In genomic region chr9:101400120-101400519, GRCh38 we compare ENCODE assay signal across 9 cellular contexts. TPM values are rescaled to one million over a fixed set of nuclear protein-coding genes. Genes with fewer than 3 reads are reported as not detected.
DNase-seq lines count a peak whose midpoint lies in the region; ATAC-seq and TF ChIP-seq lines count a peak whose summit lies in the region.
"Had no signal": no experiment of that assay in that cellular context is flagged by ENCODE, and none has a peak within 500 bp of the region (broad histone marks: within the 10 kb centered on the region; RNA-seq: fewer than 3 reads in every experiment).

No MANE protein-coding gene starts in this region.

- H3K4me1 ChIP-seq in BLaER1 treated with 17β-estradiol and CSF1 and Interleukin-3, amounts not matched to agents 10 nM and 100 nM, result peaks cover 21 to 54% (median 29%) of the 10 kb centered on the region in 10 experiments
- H3K4me1 ChIP-seq in Karpas-422 (ENCODE audit: low read length) (peaks cover 19% of the 10 kb centered on the region), colonic mucosa (no peaks in the 10 kb centered on the region)

- no peak overlapping the region for H2AFZ ChIP-seq in Karpas-422 (ENCODE audit: low read length)

- peaks cover 58 to 74% (median 70%) of the 10 kb centered on the region in 11 experiments for H3K36me3 ChIP-seq in BLaER1 treated with 17β-estradiol and CSF1 and Interleukin-3, amounts not matched to agents 10 nM and 100 nM
- H3K36me3 ChIP-seq in Karpas-422 (ENCODE audit: insufficient read depth, low read length) (peaks cover 70% of the 10 kb centered on the region), colonic mucosa (peaks cover 32% of the 10 kb centered on the region)

- peak overlapping the region; percentile 71 for H3K4me3 Mint-ChIP-seq in natural killer cell

- no peaks in the 10 kb centered on the region for H3K9me2 ChIP-seq in Karpas-422 (replicated peaks; ENCODE audit: insufficient read depth, low read length)

- peaks cover 67% of the 10 kb centered on the region for H3K79me2 ChIP-seq in Karpas-422 (ENCODE audit: low read length)

- peaks cover 34 to 65% (median 59%) of the 10 kb centered on the region in 11 experiments for H3K9me3 ChIP-seq in BLaER1 treated with 17β-estradiol and CSF1 and Interleukin-3, amounts not matched to agents 10 nM and 100 nM (replicated peaks in 1 of 11)
- peaks cover 32% of the 10 kb centered on the region for H3K9me3 ChIP-seq in Karpas-422 (ENCODE audit: low read length)
- H3K9me3 ChIP-seq in colonic mucosa, result no peaks in the 10 kb centered on the region

- H3K4me3 ChIP-seq in BLaER1 treated with 17β-estradiol and CSF1 and Interleukin-3, amounts not matched to agents 10 nM and 100 nM, result peak overlapping the region; percentile 79 to 93 (median 90)
- H3K4me3 ChIP-seq in Karpas-422 (ENCODE audit: low read length) (peak overlapping the region; percentile 79), colonic mucosa (peak overlapping the region; percentile 66)

- intact Hi-C loops in colonic mucosa (cut with DNase I) (no loop called here), natural killer cell (cut with micrococcal nuclease) (no loop called here)

- H3K27me3 Mint-ChIP-seq in natural killer cell (ENCODE audit: low read depth in 2 of 2), result no peaks in the 10 kb centered on the region

- peak overlapping the region; percentile 87 to 98 (median 95) for H3K9ac ChIP-seq in BLaER1 treated with 17β-estradiol and CSF1 and Interleukin-3, amounts not matched to agents 10 nM and 100 nM
- H3K9ac ChIP-seq in Karpas-422 (ENCODE audit: low read length), result peak overlapping the region; percentile 75; the same call in 1 of the 2 replicates
- peak overlapping the region in 1 of 2 donors; percentile 12 for H3K9ac ChIP-seq in colonic mucosa (ENCODE audit: low read depth in 2 of 2, low read length in 2 of 2)

- peak overlapping the region; percentile 98 to 99 for H3K27ac Mint-ChIP-seq in natural killer cell

- H3K9me3 Mint-ChIP-seq in natural killer cell, result peaks cover 3 to 5% of the 10 kb centered on the region in 2 donors

- H3K27me3 ChIP-seq in BLaER1 treated with 17β-estradiol and CSF1 and Interleukin-3, amounts not matched to agents 10 nM and 100 nM, result no peaks in the 10 kb centered on the region
- H3K27me3 ChIP-seq in Karpas-422 (ENCODE audit: low read length) (no peaks in the 10 kb centered on the region), colonic mucosa (no peaks in the 10 kb centered on the region)

- DNase-seq in Karpas-422 (no peak), colonic mucosa (no peak), natural killer cell (no peak), D341Med (ENCODE audit: low spot score) (no peak), NCI-H82 (lab: John Stamatoyannopoulos, UW) (no peak)
- DNase-seq: NK-92 treated with Interleukin-12 subunit alpha and Interleukin-12 subunit beta, amount 100 ng/mL, for 24 hours had no signal

- H3K4me2 ChIP-seq in BLaER1 treated with 17β-estradiol and CSF1 and Interleukin-3, amounts not matched to agents 10 nM and 100 nM, result peak overlapping the region; percentile 83 to 99 (median 90)
- peak overlapping the region; percentile 88 for H3K4me2 ChIP-seq in Karpas-422 (ENCODE audit: low read depth, low read length, poor library complexity, severe bottlenecking)

- TF ChIP-seq CTCF in colonic mucosa (IDR thresholded peaks at IDR 0.05), result no peak
- no peak for TF ChIP-seq CTCF in natural killer cell (IDR thresholded peaks at IDR 0.05)

- H4K20me1 ChIP-seq in BLaER1 treated with 17β-estradiol and CSF1 and Interleukin-3, amounts not matched to agents 10 nM and 100 nM, result peaks cover 0 to 22% (median 0%) of the 10 kb centered on the region in 11 experiments; a peak in 7 of 22 replicates
- H4K20me1 ChIP-seq in Karpas-422 (ENCODE audit: insufficient read depth, low read depth, low read length), result no peaks in the 10 kb centered on the region

- peaks cover 69 to 70% of the 10 kb centered on the region in 2 donors for H3K4me1 Mint-ChIP-seq in natural killer cell

- ATAC-seq in natural killer cell (no peak), HG03521 (IDR thresholded peaks at IDR 0.05; ENCODE audit: unreplicated experiment) (no peak), HG03135 (IDR thresholded peaks at IDR 0.05; ENCODE audit: unreplicated experiment) (no peak)

- H3K27ac ChIP-seq in BLaER1 treated with 17β-estradiol and CSF1 and Interleukin-3, amounts not matched to agents 10 nM and 100 nM, result peak overlapping the region; percentile 88 to 96 (median 91); a peak in 20 of 22 replicates
- no peak overlapping the region for H3K27ac ChIP-seq in Karpas-422 (ENCODE audit: low read length)
- H3K27ac ChIP-seq in colonic mucosa, result no peak overlapping the region

- H3K36me3 Mint-ChIP-seq in natural killer cell, result peaks cover 44% of the 10 kb centered on the region

RNA-seq across cellular contexts. Expression of gene ZNF189, which starts 1.5 kb away (rescaled TPM):
- total RNA-seq in Karpas-422 (2014; rRNA removed; shearing (Covaris generic); ENCODE audit: low replicate concordance), result 15.3 and 15.5 TPM in 2 replicates
- total RNA-seq in colonic mucosa, result 10 to 100 TPM in 1 of 2 donors, 1 to 10 TPM in 1; 9.3 to 17.4 TPM
- 10 to 100 TPM in 1 of 3 donors, 1 to 10 TPM in 2; 6.7 to 11.3 (median 8.7) TPM for total RNA-seq in natural killer cell

RNA-seq across cellular contexts. Expression of gene MRPL50, which starts 1.7 kb away (rescaled TPM):
- total RNA-seq in Karpas-422 (2014; rRNA removed; shearing (Covaris generic); ENCODE audit: low replicate concordance), result 8.2 and 16.3 TPM in 2 replicates
- 10 to 100 TPM in 1 of 2 donors, 1 to 10 TPM in 1; 9.5 to 10.1 TPM for total RNA-seq in colonic mucosa
- total RNA-seq in natural killer cell, result 1 to 10 TPM; 4.4 to 5.9 (median 5.1) TPM

RNA-seq across cellular contexts. Expression of gene BAAT, which starts 15.3 kb away (rescaled TPM):
- 0.19 TPM in 1 of 2 replicates, not detected in the other for total RNA-seq in Karpas-422 (2014; rRNA removed; shearing (Covaris generic); ENCODE audit: low replicate concordance)
- total RNA-seq in colonic mucosa (under 1 TPM in 1 of 2 donors, not detected in 1; 0.30 TPM), natural killer cell (not detected)

RNA-seq across cellular contexts. Expression of gene ALDOB, which starts 35.5 kb away (rescaled TPM):
- not detected in 2 replicates for total RNA-seq in Karpas-422 (2014; rRNA removed; shearing (Covaris generic); ENCODE audit: low replicate concordance)
- total RNA-seq in colonic mucosa, result 10 to 100 TPM in 1 of 2 donors, 1 to 10 TPM in 1; 3.4 to 33.1 TPM
- not detected for total RNA-seq in natural killer cell

Comparison
In these comparisons a context has a peak if more than half of its experiments do, and no peak if none do; other contexts are left out.
1. H3K27ac ChIP-seq: peak in BLaER1 treated with 17β-estradiol and CSF1 and Interleukin-3, amounts not matched to agents 10 nM and 100 nM (11 of 11); none in Karpas-422 (single experiment) and colonic mucosa (single experiment).
2. Peak in every context shown above with its lines, with median percentiles within 50 percentile points of each other: H3K4me3 ChIP-seq.